23 cellular contexts compared by ENCODE assay signal in the genomic region with DNA sequence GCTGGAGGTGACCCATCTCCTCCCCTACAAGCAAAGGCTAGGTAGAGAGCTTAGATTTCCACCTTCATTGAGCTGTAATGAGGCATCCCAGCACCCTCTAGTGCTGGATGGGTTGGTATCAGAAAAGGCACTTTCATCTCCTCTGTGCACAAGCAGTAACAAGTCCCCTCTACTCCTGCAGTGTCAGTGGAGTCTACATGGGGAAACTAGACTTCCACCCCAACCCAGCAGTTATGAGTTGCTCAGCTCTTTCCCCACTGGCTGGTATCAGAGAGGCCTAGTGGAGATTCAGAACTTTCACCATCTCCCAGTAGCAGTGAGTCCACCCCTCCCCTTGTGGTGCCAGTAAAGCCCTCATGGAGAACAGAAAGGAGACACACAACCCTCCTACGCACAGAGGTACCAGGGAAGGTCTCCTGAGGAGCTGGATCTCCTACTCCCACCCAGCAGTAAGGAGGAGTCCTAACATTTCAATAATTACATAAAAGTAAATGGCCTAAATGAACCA. TPM values are rescaled to one million over a fixed set of nuclear protein-coding genes. Genes with fewer than 3 reads are reported as not detected.
A peak's percentile ranks its signal among the peaks of the same experiment; 100 is the strongest.
DNase-seq lines count a peak whose midpoint lies in the region; ATAC-seq and TF ChIP-seq lines count a peak whose summit lies in the region.
"Had no signal": no experiment of that assay in that cellular context is flagged by ENCODE, and none has a peak within 500 bp of the region (broad histone marks: within the 10 kb centered on the region; RNA-seq: fewer than 3 reads in every experiment).

No MANE protein-coding gene starts in this region.

- TF ChIP-seq CTCF in SU-DHL-6 (IDR thresholded peaks at IDR 0.05; ENCODE audit: insufficient read depth, low read length, poor library complexity, severe bottlenecking), result no peak
- TF ChIP-seq CTCF in WTC11 (IDR thresholded peaks at IDR 0.05), result no peak

- H4K20me1 ChIP-seq in SU-DHL-6 (ENCODE audit: low read depth, low read length), result no peaks in the 10 kb centered on the region
- H4K20me1 ChIP-seq: BLaER1 had no signal

- H3K4me3 ChIP-seq in SU-DHL-6 (ENCODE audit: insufficient read depth, low read length, poor library complexity, severe bottlenecking), result no peak overlapping the region
- H3K4me3 ChIP-seq: BLaER1, GM12878, MG63, Peyer's patch had no signal

- no peak overlapping the region for H3K27ac Mint-ChIP-seq in WTC11
- H3K27ac Mint-ChIP-seq: CD8-positive, alpha-beta T cell had no signal

- peaks cover 10% of the 10 kb centered on the region for H3K36me3 Mint-ChIP-seq in WTC11
- H3K36me3 Mint-ChIP-seq: CD8-positive, alpha-beta T cell had no signal

- 0 out of 2 replicates have a peak, but pooled peaks cover 4% of the 10 kb centered on the region for H3K36me3 ChIP-seq in SU-DHL-6 (ENCODE audit: low read length)
- H3K36me3 ChIP-seq: BLaER1, MG63, Peyer's patch had no signal

- CTCF ChIA-PET in WTC11 (lab: Charles Lee), result interaction anchor here (2.2 kb wide), 1 partner anchor 121 kb away, joined by 8 read pairs; no protein-coding TSS in a partner anchor

- H3K9me2 ChIP-seq in SU-DHL-6 (replicated peaks; ENCODE audit: insufficient read depth, low read length), result no peaks in the 10 kb centered on the region

- H2AFZ ChIP-seq in SU-DHL-6 (ENCODE audit: low read depth, low read length, severe bottlenecking), result no peak overlapping the region

- H3K27me3 ChIP-seq in SU-DHL-6 (ENCODE audit: low read length), result no peaks in the 10 kb centered on the region
- H3K27me3 ChIP-seq: BLaER1, Peyer's patch had no signal

- H3K4me1 Mint-ChIP-seq in WTC11, result no peaks in the 10 kb centered on the region

- H3K27me3 Mint-ChIP-seq in WTC11 (ENCODE audit: low read depth), result no peaks in the 10 kb centered on the region; the same call in 1 of the 2 replicates

- H3K4me2 ChIP-seq in SU-DHL-6 (ENCODE audit: low read depth, low read length, poor library complexity, severe bottlenecking), result peak overlapping the region; percentile 43
- H3K4me2 ChIP-seq: BLaER1, KMS-11 had no signal

- peak overlapping the region; percentile 68 for H3K27ac ChIP-seq in SU-DHL-6 (ENCODE audit: low read depth, low read length)
- H3K27ac ChIP-seq: BLaER1, KMS-11, Peyer's patch had no signal

- peaks cover 13% of the 10 kb centered on the region; the same call in 1 of the 2 replicates for H3F3A ChIP-seq in SU-DHL-6 (ENCODE audit: insufficient read depth)

- no peaks in the 10 kb centered on the region; the same call in 1 of the 2 replicates for H3K9me3 ChIP-seq in SU-DHL-6 (ENCODE audit: insufficient read depth, low read length)
- H3K9me3 ChIP-seq: Peyer's patch had no signal

- DNase-seq in activated effector memory CD4-positive, alpha-beta T cell treated with anti-CD3 and anti-CD28 coated beads, Interleukin-2, amount 50 U/mL, for 16 hours, result peak; percentile 12
- DNase-seq in activated effector memory CD4-positive, alpha-beta T cell treated with Interleukin-2 at 50 U/mL for 16 hours, result no peak
- DNase-seq in left lobe of liver (ENCODE audit: low spot score) (peak; percentile 23), cortex of kidney (lab: John Stamatoyannopoulos, UW) (no peak), HUDEP-2 (lab: John Stamatoyannopoulos, UW; ENCODE audit: unreplicated experiment in 76 of 76) (no peak), WTC11 (ENCODE audit: low spot score) (no peak)
- DNase-seq: Calu3, GF-D8, MG63, NCI-H1092 treated with DMSO at 0.1 percent for 48 hours, NCI-H146, NCI-H2029 treated with DMSO at 0.1 percent for 48 hours, NCI-H2171, NCI-H526, Peyer's patch, Right ventricle myocardium superior had no signal

- peaks cover 22% of the 10 kb centered on the region for H3K9me3 Mint-ChIP-seq in WTC11

- no peak overlapping the region for H3K4me3 Mint-ChIP-seq in WTC11
- H3K4me3 Mint-ChIP-seq: CD8-positive, alpha-beta T cell had no signal

- H3K79me2 ChIP-seq in SU-DHL-6 (ENCODE audit: insufficient read depth, low read length), result no peaks in the 10 kb centered on the region

- H3K9ac ChIP-seq in SU-DHL-6 (ENCODE audit: low read length), result no peak overlapping the region
- H3K9ac ChIP-seq: BLaER1, KMS-11 had no signal

- POLR2A ChIA-PET in WTC11 (lab: Charles Lee), result no interaction called here

- ATAC-seq in left lobe of liver (no peak), HG03442 (IDR thresholded peaks at IDR 0.05; ENCODE audit: unreplicated experiment) (no peak), WTC11 (no peak)
- ATAC-seq: CD8-positive, alpha-beta T cell; GM12878 had no signal

TF ChIP-seq in WTC11, 78 proteins besides CTCF, POLR2A, EP300 and RAD21:
- TF ChIP-seq ETV6 (CRISPR knock-in tag; IDR thresholded peaks at IDR 0.05), result no peak
- no peak for TF ChIP-seq TEAD1 (CRISPR knock-in tag; IDR thresholded peaks at IDR 0.05)
- TF ChIP-seq, protein P1, sequence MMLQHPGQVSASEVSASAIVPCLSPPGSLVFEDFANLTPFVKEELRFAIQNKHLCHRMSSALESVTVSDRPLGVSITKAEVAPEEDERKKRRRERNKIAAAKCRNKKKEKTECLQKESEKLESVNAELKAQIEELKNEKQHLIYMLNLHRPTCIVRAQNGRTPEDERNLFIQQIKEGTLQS (CRISPR knock-in tag; conservative IDR thresholded peaks at IDR 0.05), result no peak
- TF ChIP-seq, protein P2, sequence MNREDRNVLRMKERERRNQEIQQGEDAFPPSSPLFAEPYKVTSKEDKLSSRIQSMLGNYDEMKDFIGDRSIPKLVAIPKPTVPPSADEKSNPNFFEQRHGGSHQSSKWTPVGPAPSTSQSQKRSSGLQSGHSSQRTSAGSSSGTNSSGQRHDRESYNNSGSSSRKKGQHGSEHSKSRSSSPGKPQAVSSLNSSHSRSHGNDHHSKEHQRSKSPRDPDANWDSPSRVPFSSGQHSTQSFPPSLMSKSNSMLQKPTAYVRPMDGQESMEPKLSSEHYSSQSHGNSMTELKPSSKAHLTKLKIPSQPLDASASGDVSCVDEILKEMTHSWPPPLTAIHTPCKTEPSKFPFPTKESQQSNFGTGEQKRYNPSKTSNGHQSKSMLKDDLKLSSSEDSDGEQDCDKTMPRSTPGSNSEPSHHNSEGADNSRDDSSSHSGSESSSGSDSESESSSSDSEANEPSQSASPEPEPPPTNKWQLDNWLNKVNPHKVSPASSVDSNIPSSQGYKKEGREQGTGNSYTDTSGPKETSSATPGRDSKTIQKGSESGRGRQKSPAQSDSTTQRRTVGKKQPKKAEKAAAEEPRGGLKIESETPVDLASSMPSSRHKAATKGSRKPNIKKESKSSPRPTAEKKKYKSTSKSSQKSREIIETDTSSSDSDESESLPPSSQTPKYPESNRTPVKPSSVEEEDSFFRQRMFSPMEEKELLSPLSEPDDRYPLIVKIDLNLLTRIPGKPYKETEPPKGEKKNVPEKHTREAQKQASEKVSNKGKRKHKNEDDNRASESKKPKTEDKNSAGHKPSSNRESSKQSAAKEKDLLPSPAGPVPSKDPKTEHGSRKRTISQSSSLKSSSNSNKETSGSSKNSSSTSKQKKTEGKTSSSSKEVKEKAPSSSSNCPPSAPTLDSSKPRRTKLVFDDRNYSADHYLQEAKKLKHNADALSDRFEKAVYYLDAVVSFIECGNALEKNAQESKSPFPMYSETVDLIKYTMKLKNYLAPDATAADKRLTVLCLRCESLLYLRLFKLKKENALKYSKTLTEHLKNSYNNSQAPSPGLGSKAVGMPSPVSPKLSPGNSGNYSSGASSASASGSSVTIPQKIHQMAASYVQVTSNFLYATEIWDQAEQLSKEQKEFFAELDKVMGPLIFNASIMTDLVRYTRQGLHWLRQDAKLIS (CRISPR knock-in tag; IDR thresholded peaks at IDR 0.05; ENCODE audit: borderline replicate concordance), result no peak
- no peak for TF ChIP-seq GRHL2 (CRISPR knock-in tag; IDR thresholded peaks at IDR 0.05; ENCODE audit: insufficient replicate concordance, severe bottlenecking)
- no peak for TF ChIP-seq NR2C2 (CRISPR knock-in tag; IDR thresholded peaks at IDR 0.05)
- TF ChIP-seq GTF2I (CRISPR knock-in tag; conservative IDR thresholded peaks at IDR 0.05), result no peak
- TF ChIP-seq RELA (CRISPR knock-in tag; IDR thresholded peaks at IDR 0.05; ENCODE audit: borderline replicate concordance), result no peak
- no peak for TF ChIP-seq SMAD3 (CRISPR knock-in tag; IDR thresholded peaks at IDR 0.05; ENCODE audit: borderline replicate concordance)
- TF ChIP-seq, protein P3, sequence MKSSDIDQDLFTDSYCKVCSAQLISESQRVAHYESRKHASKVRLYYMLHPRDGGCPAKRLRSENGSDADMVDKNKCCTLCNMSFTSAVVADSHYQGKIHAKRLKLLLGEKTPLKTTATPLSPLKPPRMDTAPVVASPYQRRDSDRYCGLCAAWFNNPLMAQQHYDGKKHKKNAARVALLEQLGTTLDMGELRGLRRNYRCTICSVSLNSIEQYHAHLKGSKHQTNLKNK (CRISPR knock-in tag; IDR thresholded peaks at IDR 0.05), result no peak
- no peak for TF ChIP-seq ZNF138 (CRISPR knock-in tag; conservative IDR thresholded peaks at IDR 0.05)
- TF ChIP-seq SP1 (CRISPR knock-in tag; conservative IDR thresholded peaks at IDR 0.05), result no peak
- TF ChIP-seq JAZF1 (CRISPR knock-in tag; IDR thresholded peaks at IDR 0.05), result no peak
- no peak for TF ChIP-seq ZNF396 (CRISPR knock-in tag; IDR thresholded peaks at IDR 0.05; ENCODE audit: borderline replicate concordance)

RNA-seq across cellular contexts. Expression of a gene that starts 17.8 kb away (rescaled TPM):
- total RNA-seq in left lobe of liver (0.93 TPM), WTC11 (2021) (0.09 TPM in 1 of 3 replicates, not detected in the others)
- total RNA-seq: Calu3, H4 had no signal

RNA-seq across cellular contexts. Expression of a gene that starts 19.3 kb away (rescaled TPM):
- total RNA-seq in left lobe of liver (95.7 TPM), WTC11 (2021) (not detected in 3 replicates)
- total RNA-seq: Calu3; CD8-positive, alpha-beta T cell; GM12878; H4; Peyer's patch had no signal

Comparison
In these comparisons a context has a peak if more than half of its experiments do, and no peak if none do; other contexts are left out.
1. DNase-seq: peak in activated effector memory CD4-positive, alpha-beta T cell treated with anti-CD3 and anti-CD28 coated beads, Interleukin-2, amount 50 U/mL, for 16 hours (single experiment) and left lobe of liver (single experiment); none in activated effector memory CD4-positive, alpha-beta T cell treated with Interleukin-2 at 50 U/mL for 16 hours (single experiment), cortex of kidney (single experiment), HUDEP-2 (0 of 76) and WTC11 (single experiment).
2. RNA of a gene that starts 19.3 kb away (total RNA-seq): 95.7 TPM in left lobe of liver (single experiment); not detected in WTC11; every median in the first group is over 10 times any median in the second.